Comparison of ENCODE assay signal across 12 cellular contexts in the genomic region with DNA sequence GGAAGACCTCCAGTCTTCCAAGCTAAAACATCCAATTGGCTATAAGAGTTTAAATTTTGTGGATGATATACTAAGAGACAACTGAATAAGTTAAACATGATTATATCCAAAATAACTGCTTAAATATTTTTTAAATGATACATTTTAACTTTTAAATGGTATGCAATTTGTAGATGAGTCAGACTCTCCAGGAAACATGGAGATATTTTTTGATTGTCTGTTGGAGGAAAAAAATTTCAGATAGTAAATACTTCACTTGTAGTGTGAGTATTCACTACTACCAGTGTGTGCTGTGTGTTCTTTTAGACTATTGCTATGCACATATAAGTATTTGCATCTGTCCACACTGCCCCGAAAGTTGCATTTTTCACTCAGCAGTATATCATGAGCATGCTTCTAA.
"Had no signal": no experiment of that assay in that cellular context is flagged by ENCODE, and none has a peak within 500 bp of the region (broad histone marks: within the 10 kb centered on the region; RNA-seq: fewer than 3 reads in every experiment).

No MANE protein-coding gene starts in this region.

- DNase-seq: activated B cell treated with CpG ODN at 0.5 μM for 24 hours; activated CD4-positive, alpha-beta T cell treated with anti-CD3 and anti-CD28 coated beads, Interleukin-2, amount 10 ng/mL, durations not matched to agents 7 days and 5 days; activated naive CD4-positive, alpha-beta T cell treated with anti-CD3 and anti-CD28 coated beads, Interleukin-2, amount 50 U/mL, for 16 hours; brain microvascular endothelial cell; hippocampal formation; lower lobe of right lung; midbrain; naive B cell; retina; stimulated activated CD4-positive, alpha-beta T cell treated with anti-CD3 and anti-CD28 coated beads, Interleukin-4, amount 100 ng/mL, for 4 hours had no signal

- H3K4me3 ChIP-seq: lower lobe of right lung, skin epidermis had no signal

- H3K4me1 ChIP-seq: parathyroid adenoma had no signal

- H3K27me3 ChIP-seq: brain microvascular endothelial cell had no signal

- H3K27ac ChIP-seq: brain microvascular endothelial cell, lower lobe of right lung, parathyroid adenoma, skin epidermis had no signal

- H3K9me3 ChIP-seq: lower lobe of right lung had no signal
